2 cellular contexts compared by ENCODE assay signal in genomic region chr5:179285236-179285635, GRCh38.
A peak's percentile ranks its signal among the peaks of the same experiment; 100 is the strongest.
TF ChIP-seq lines count a peak whose summit lies in the region.

No MANE protein-coding gene starts in this region.

TF ChIP-seq in liver, 16 proteins besides CTCF, POLR2A, EP300 and RAD21 (continued from another document):
- TF ChIP-seq ZBTB33 (IDR thresholded peaks at IDR 0.05): no peak
- no peak for TF ChIP-seq YY1 (IDR thresholded peaks at IDR 0.05)
- TF ChIP-seq JUND (IDR thresholded peaks at IDR 0.05): no peak
- TF ChIP-seq REST (IDR thresholded peaks at IDR 0.05): no peak
- no peak for TF ChIP-seq SP1 (IDR thresholded peaks at IDR 0.05)
- no peak for TF ChIP-seq GABPA (IDR thresholded peaks at IDR 0.05 in 1 of 2, conservative IDR thresholded peaks at IDR 0.05 in 1 of 2)
- no peak for TF ChIP-seq TAF1 (conservative IDR thresholded peaks at IDR 0.05)
- TF ChIP-seq MAX (IDR thresholded peaks at IDR 0.05): no peak
- TF ChIP-seq NR2F2 (IDR thresholded peaks at IDR 0.05): peak; percentile 96

TF ChIP-seq in HepG2, 621 proteins besides CTCF, POLR2A, EP300 and RAD21 (continued from another document):
- TF ChIP-seq NFAT5 (CRISPR knock-in tag; IDR thresholded peaks at IDR 0.05) (no peak), SYNCRIP (IDR thresholded peaks at IDR 0.05; ENCODE audit: insufficient read depth, low read depth, low read length) (no peak), GTF2F1 (IDR thresholded peaks at IDR 0.05; ENCODE audit: low read length) (no peak), ELF4 (CRISPR knock-in tag; IDR thresholded peaks at IDR 0.05; ENCODE audit: borderline replicate concordance) (no peak), ZNF143 (CRISPR knock-in tag; IDR thresholded peaks at IDR 0.05) (no peak), ZFP37 (CRISPR knock-in tag; IDR thresholded peaks at IDR 0.05; ENCODE audit: borderline replicate concordance) (no peak), ZMAT3 (CRISPR knock-in tag; conservative IDR thresholded peaks at IDR 0.05) (no peak), RXRA (CRISPR knock-in tag; IDR thresholded peaks at IDR 0.05) (no peak), JDP2 (CRISPR knock-in tag; IDR thresholded peaks at IDR 0.05; ENCODE audit: borderline replicate concordance) (no peak), SMC3 (IDR thresholded peaks at IDR 0.05; ENCODE audit: low read length) (no peak), TAF1 (CRISPR knock-in tag; IDR thresholded peaks at IDR 0.05) (no peak), ZNF142 (CRISPR knock-in tag; IDR thresholded peaks at IDR 0.05) (no peak), ZNF646 (CRISPR knock-in tag; IDR thresholded peaks at IDR 0.05) (no peak), ZNF275 (CRISPR knock-in tag; IDR thresholded peaks at IDR 0.05; ENCODE audit: borderline replicate concordance) (no peak), TIGD3 (CRISPR knock-in tag; IDR thresholded peaks at IDR 0.05; ENCODE audit: borderline replicate concordance) (no peak), KDM6A (CRISPR knock-in tag; IDR thresholded peaks at IDR 0.05; ENCODE audit: low read depth) (no peak), TFDP2 (CRISPR knock-in tag; IDR thresholded peaks at IDR 0.05) (no peak)
